ENCODE assay signal across 1 cellular context in genomic region chr17:57856792-57857620, GRCh38.
TF ChIP-seq lines count a peak whose summit lies in the region.

No MANE protein-coding gene starts in this region.

TF ChIP-seq in HepG2, 621 proteins besides CTCF, POLR2A, EP300 and RAD21 (continued from another document and continues in another):
- no peak for TF ChIP-seq ZBTB40 (IDR thresholded peaks at IDR 0.05)
- 0 out of 2 replicates have a peak, but pooled peaks have one; percentile 14 for TF ChIP-seq ZBTB40 (CRISPR knock-in tag; IDR thresholded peaks at IDR 0.05)
- peak; percentile 17; the same call in 1 of the 2 replicates for TF ChIP-seq ZNF317 (CRISPR knock-in tag; IDR thresholded peaks at IDR 0.05)
- TF ChIP-seq TARDBP (CRISPR knock-in tag; IDR thresholded peaks at IDR 0.05): peak; percentile 56; the same call in 1 of the 2 replicates
- no peak for TF ChIP-seq THAP9 (CRISPR knock-in tag; IDR thresholded peaks at IDR 0.05; ENCODE audit: borderline replicate concordance)
- TF ChIP-seq XRCC5 (optimal IDR thresholded peaks at IDR 0.05; ENCODE audit: low read length): no peak
- TF ChIP-seq TFE3 (CRISPR knock-in tag; IDR thresholded peaks at IDR 0.05): peak; percentile 82; the same call in 1 of the 2 replicates
- TF ChIP-seq NCOA2 (CRISPR knock-in tag; IDR thresholded peaks at IDR 0.05): peak; percentile 54
- peak; percentile 74 for TF ChIP-seq PHF21A (CRISPR knock-in tag; IDR thresholded peaks at IDR 0.05)
- TF ChIP-seq ZBTB38 (CRISPR knock-in tag; IDR thresholded peaks at IDR 0.05): peak; percentile 70; the same call in 1 of the 2 replicates
- TF ChIP-seq, protein P1, sequence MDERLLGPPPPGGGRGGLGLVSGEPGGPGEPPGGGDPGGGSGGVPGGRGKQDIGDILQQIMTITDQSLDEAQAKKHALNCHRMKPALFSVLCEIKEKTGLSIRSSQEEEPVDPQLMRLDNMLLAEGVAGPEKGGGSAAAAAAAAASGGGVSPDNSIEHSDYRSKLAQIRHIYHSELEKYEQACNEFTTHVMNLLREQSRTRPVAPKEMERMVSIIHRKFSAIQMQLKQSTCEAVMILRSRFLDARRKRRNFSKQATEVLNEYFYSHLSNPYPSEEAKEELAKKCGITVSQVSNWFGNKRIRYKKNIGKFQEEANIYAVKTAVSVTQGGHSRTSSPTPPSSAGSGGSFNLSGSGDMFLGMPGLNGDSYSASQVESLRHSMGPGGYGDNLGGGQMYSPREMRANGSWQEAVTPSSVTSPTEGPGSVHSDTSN (CRISPR knock-in tag; IDR thresholded peaks at IDR 0.05): 0 out of 2 replicates have a peak, but pooled peaks have one; percentile 28
- 0 out of 2 replicates have a peak, but pooled peaks have one; percentile 20 for TF ChIP-seq FOXA3 (CRISPR knock-in tag; IDR thresholded peaks at IDR 0.05)
- TF ChIP-seq, protein P2, sequence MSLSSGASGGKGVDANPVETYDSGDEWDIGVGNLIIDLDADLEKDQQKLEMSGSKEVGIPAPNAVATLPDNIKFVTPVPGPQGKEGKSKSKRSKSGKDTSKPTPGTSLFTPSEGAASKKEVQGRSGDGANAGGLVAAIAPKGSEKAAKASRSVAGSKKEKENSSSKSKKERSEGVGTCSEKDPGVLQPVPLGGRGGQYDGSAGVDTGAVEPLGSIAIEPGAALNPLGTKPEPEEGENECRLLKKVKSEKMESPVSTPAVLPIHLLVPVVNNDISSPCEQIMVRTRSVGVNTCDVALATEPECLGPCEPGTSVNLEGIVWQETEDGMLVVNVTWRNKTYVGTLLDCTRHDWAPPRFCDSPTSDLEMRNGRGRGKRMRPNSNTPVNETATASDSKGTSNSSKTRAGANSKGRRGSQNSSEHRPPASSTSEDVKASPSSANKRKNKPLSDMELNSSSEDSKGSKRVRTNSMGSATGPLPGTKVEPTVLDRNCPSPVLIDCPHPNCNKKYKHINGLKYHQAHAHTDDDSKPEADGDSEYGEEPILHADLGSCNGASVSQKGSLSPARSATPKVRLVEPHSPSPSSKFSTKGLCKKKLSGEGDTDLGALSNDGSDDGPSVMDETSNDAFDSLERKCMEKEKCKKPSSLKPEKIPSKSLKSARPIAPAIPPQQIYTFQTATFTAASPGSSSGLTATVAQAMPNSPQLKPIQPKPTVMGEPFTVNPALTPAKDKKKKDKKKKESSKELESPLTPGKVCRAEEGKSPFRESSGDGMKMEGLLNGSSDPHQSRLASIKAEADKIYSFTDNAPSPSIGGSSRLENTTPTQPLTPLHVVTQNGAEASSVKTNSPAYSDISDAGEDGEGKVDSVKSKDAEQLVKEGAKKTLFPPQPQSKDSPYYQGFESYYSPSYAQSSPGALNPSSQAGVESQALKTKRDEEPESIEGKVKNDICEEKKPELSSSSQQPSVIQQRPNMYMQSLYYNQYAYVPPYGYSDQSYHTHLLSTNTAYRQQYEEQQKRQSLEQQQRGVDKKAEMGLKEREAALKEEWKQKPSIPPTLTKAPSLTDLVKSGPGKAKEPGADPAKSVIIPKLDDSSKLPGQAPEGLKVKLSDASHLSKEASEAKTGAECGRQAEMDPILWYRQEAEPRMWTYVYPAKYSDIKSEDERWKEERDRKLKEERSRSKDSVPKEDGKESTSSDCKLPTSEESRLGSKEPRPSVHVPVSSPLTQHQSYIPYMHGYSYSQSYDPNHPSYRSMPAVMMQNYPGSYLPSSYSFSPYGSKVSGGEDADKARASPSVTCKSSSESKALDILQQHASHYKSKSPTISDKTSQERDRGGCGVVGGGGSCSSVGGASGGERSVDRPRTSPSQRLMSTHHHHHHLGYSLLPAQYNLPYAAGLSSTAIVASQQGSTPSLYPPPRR (CRISPR knock-in tag; IDR thresholded peaks at IDR 0.05; ENCODE audit: borderline replicate concordance): 0 out of 2 replicates have a peak, but pooled peaks have one; percentile 40
- peak; percentile 56; the same call in 1 of the 2 replicates for TF ChIP-seq HOXA3 (CRISPR knock-in tag; IDR thresholded peaks at IDR 0.05)
- TF ChIP-seq KLF11 (CRISPR knock-in tag; IDR thresholded peaks at IDR 0.05): no peak
- TF ChIP-seq, protein P3, sequence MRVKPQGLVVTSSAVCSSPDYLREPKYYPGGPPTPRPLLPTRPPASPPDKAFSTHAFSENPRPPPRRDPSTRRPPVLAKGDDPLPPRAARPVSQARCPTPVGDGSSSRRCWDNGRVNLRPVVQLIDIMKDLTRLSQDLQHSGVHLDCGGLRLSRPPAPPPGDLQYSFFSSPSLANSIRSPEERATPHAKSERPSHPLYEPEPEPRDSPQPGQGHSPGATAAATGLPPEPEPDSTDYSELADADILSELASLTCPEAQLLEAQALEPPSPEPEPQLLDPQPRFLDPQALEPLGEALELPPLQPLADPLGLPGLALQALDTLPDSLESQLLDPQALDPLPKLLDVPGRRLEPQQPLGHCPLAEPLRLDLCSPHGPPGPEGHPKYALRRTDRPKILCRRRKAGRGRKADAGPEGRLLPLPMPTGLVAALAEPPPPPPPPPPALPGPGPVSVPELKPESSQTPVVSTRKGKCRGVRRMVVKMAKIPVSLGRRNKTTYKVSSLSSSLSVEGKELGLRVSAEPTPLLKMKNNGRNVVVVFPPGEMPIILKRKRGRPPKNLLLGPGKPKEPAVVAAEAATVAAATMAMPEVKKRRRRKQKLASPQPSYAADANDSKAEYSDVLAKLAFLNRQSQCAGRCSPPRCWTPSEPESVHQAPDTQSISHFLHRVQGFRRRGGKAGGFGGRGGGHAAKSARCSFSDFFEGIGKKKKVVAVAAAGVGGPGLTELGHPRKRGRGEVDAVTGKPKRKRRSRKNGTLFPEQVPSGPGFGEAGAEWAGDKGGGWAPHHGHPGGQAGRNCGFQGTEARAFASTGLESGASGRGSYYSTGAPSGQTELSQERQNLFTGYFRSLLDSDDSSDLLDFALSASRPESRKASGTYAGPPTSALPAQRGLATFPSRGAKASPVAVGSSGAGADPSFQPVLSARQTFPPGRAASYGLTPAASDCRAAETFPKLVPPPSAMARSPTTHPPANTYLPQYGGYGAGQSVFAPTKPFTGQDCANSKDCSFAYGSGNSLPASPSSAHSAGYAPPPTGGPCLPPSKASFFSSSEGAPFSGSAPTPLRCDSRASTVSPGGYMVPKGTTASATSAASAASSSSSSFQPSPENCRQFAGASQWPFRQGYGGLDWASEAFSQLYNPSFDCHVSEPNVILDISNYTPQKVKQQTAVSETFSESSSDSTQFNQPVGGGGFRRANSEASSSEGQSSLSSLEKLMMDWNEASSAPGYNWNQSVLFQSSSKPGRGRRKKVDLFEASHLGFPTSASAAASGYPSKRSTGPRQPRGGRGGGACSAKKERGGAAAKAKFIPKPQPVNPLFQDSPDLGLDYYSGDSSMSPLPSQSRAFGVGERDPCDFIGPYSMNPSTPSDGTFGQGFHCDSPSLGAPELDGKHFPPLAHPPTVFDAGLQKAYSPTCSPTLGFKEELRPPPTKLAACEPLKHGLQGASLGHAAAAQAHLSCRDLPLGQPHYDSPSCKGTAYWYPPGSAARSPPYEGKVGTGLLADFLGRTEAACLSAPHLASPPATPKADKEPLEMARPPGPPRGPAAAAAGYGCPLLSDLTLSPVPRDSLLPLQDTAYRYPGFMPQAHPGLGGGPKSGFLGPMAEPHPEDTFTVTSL (CRISPR knock-in tag; IDR thresholded peaks at IDR 0.05; ENCODE audit: borderline replicate concordance): no peak; the same call in 1 of the 2 replicates
- no peak for TF ChIP-seq TRIM22 (IDR thresholded peaks at IDR 0.05)
- peak; percentile 57; the same call in 1 of the 2 replicates for TF ChIP-seq RXRB (CRISPR knock-in tag; IDR thresholded peaks at IDR 0.05; ENCODE audit: borderline replicate concordance)
